Comparison of ENCODE assay signal across 11 cellular contexts in the genomic region with DNA sequence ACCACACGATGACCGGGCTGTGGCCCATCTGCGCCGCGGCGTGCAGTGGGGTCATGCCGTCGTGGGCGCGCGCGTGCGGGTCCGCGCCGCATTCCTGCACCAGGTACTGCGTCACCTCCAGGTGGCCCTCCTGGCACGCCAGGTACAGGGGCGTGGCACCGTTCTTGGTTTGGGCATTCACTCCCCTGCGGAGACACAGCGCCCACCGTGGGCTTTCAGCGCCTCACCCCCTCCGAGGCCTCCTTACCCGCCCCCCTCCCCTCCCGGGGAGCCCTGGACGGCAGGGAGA. TPM values are rescaled to one million over a fixed set of nuclear protein-coding genes. Genes with fewer than 3 reads are reported as not detected.
DNase-seq lines count a peak whose midpoint lies in the region; ATAC-seq, FAIRE-seq and TF ChIP-seq lines count a peak whose summit lies in the region.
"Not testable (repeated sequence)": the region's sequence is repeated elsewhere in the genome, so short reads cannot be mapped to it uniquely, and the experiment has no call there.
"Had no signal": no experiment of that assay in that cellular context is flagged by ENCODE, and none has a peak within 500 bp of the region (broad histone marks: within the 10 kb centered on the region; RNA-seq: fewer than 3 reads in every experiment).

No MANE protein-coding gene starts in this region.

- not testable (repeated sequence) for H3K27me3 Mint-ChIP-seq in memory B cell

- 3% methylated on average over 24 of the region's 28 CpGs for WGBS in prostate gland
- WGBS in upper lobe of left lung, 2 donors, result 1% methylated on average over 19 to 21 of the region's 28 CpGs

- BruUV-seq in HCT116 (replicated peaks; lab: Mats Ljungman, UMichigan), result not testable (repeated sequence)

- intact Hi-C loops in HCT116 (cut with micrococcal nuclease); prostate gland (cut with DNase I): not testable (repeated sequence)

- not testable (repeated sequence) for H3K79me2 ChIP-seq in HCT116 (ENCODE audit: insufficient read depth, low read length)

- peak overlapping the region; percentile 27 to 42; a peak in 3 of 4 replicates for H3K4me3 ChIP-seq in HCT116 (replicated peaks in 1 of 2; ENCODE audit: low read depth in 1 of 2, low read length in 2 of 2)
- H3K4me3 ChIP-seq in RWPE2 (ENCODE audit: severe bottlenecking), result peak overlapping the region; percentile 35
- H3K4me3 ChIP-seq in bronchial epithelial cell (ENCODE audit: low read depth, low read length), result peak overlapping the region; percentile 14
- peak overlapping the region; percentile 18 to 24 for H3K4me3 ChIP-seq in prostate gland
- peak overlapping the region in 3 of 4 donors; percentile 35 to 50 (median 40) for H3K4me3 ChIP-seq in upper lobe of left lung

- not testable (repeated sequence) for DNase-seq in HCT116 (ENCODE audit: low read depth, low spot score); RWPE2 (ENCODE audit: low spot score); bronchial epithelial cell (ENCODE audit: low read depth); foreskin keratinocyte; memory B cell (ENCODE audit: low spot score in 2 of 2); prostate gland (ENCODE audit: low spot score)
- DNase-seq in upper lobe of left lung, result peak in 1 of 2 donors; percentile 87

- not testable (repeated sequence) for H4K20me1 ChIP-seq in HCT116 (ENCODE audit: insufficient read depth)

- not testable (repeated sequence) for H3K9me3 ChIP-seq in HCT116 (ENCODE audit: control insufficient read depth in 1 of 2, insufficient read depth in 1 of 2, low read depth in 1 of 2, low read length in 2 of 2); RWPE2 (ENCODE audit: severe bottlenecking); prostate gland; upper lobe of left lung

- not testable (repeated sequence) for H2AFZ ChIP-seq in HCT116 (ENCODE audit: low read depth, low read length, poor library complexity, severe bottlenecking)

- not testable (repeated sequence) for H3K4me1 ChIP-seq in HCT116 (ENCODE audit: control insufficient read depth in 1 of 2, insufficient read depth in 2 of 2, low read length in 2 of 2); RWPE2 (ENCODE audit: insufficient read depth, poor library complexity, severe bottlenecking); foreskin keratinocyte; prostate gland (replicated peaks); upper lobe of left lung

- TF ChIP-seq CTCF in C4-2B (conservative IDR thresholded peaks at IDR 0.05); HCT116 (IDR thresholded peaks at IDR 0.05 in 2 of 3, conservative IDR thresholded peaks at IDR 0.05 in 1 of 3; ENCODE audit: borderline replicate concordance in 1 of 3, insufficient read depth in 1 of 3, low read depth in 2 of 3, low read length in 2 of 3); RWPE2 (IDR thresholded peaks at IDR 0.05; ENCODE audit: poor library complexity, severe bottlenecking); bronchial epithelial cell (IDR thresholded peaks at IDR 0.05; ENCODE audit: insufficient read depth, low read length, severe bottlenecking); foreskin keratinocyte (conservative IDR thresholded peaks at IDR 0.05); prostate gland (IDR thresholded peaks at IDR 0.05): not testable (repeated sequence)
- TF ChIP-seq CTCF in upper lobe of left lung (IDR thresholded peaks at IDR 0.05), result peak in 1 of 6 experiments; percentile 10

- RAD21 ChIA-PET in HCT116 (lab: Charles Lee; ENCODE audit: low non-redundant PET in 1 of 2, low total read pairs in 2 of 2, uncharacterized antibody in 2 of 2, unreplicated experiment in 2 of 2), result interaction anchor here in 1 of 2 experiments (1.6 kb wide), 1 partner anchor 87 kb away, joined by 7 read pairs; no protein-coding TSS in a partner anchor

- not testable (repeated sequence) for H3K4me1 Mint-ChIP-seq in memory B cell

- not testable (repeated sequence) for H3K9me2 ChIP-seq in HCT116 (ENCODE audit: insufficient read depth)

- H3K9me3 Mint-ChIP-seq in memory B cell, result not testable (repeated sequence)

- not testable (repeated sequence) for TF ChIP-seq EP300 in upper lobe of left lung (IDR thresholded peaks at IDR 0.05)

- H3K27me3 ChIP-seq in HCT116 (ENCODE audit: insufficient read depth, low read length); RWPE2 (ENCODE audit: insufficient read depth, poor library complexity, severe bottlenecking); bronchial epithelial cell (ENCODE audit: control insufficient read depth, insufficient read depth, low read length); foreskin keratinocyte; prostate gland (replicated peaks; ENCODE audit: insufficient read depth); upper lobe of left lung: not testable (repeated sequence)

- not testable (repeated sequence) for H3K27ac Mint-ChIP-seq in memory B cell

- not testable (repeated sequence) for H3K36me3 ChIP-seq in HCT116 (ENCODE audit: control insufficient read depth in 1 of 2, insufficient read depth in 2 of 2, low read length in 2 of 2); RWPE2 (ENCODE audit: low read depth); bronchial epithelial cell (ENCODE audit: control insufficient read depth, insufficient read depth, low read length); prostate gland; upper lobe of left lung

- peak overlapping the region; percentile 62 for H3K4me3 Mint-ChIP-seq in memory B cell

- POLR2A ChIA-PET in HCT116 (lab: Charles Lee), result interaction anchor here (0.7 to 1.8 kb wide), 5 partner anchors 11 to 197 kb away, joined by 3 to 9 read pairs (median 6); no protein-coding TSS in a partner anchor

- not testable (repeated sequence) for TF ChIP-seq POLR2A in HCT116 (IDR thresholded peaks at IDR 0.05; ENCODE audit: borderline replicate concordance, extremely low read depth, insufficient read depth, insufficient read length); upper lobe of left lung (IDR thresholded peaks at IDR 0.05)
- TF ChIP-seq POLR2A in prostate gland (IDR thresholded peaks at IDR 0.05), result peak; percentile 20

- H3K36me3 Mint-ChIP-seq in memory B cell, result not testable (repeated sequence)

- CTCF ChIA-PET in HCT116 (lab: Charles Lee), result interaction anchor here (0.7 to 3.0 kb wide), 11 partner anchors 9 to 491 kb away, joined by 3 to 48 read pairs (median 5); no protein-coding TSS in a partner anchor

- H3K9ac ChIP-seq in HCT116 (ENCODE audit: low read length), result peak overlapping the region; percentile 30; the same call in 1 of the 2 replicates

- not testable (repeated sequence) for FAIRE-seq in bronchial epithelial cell (lab: Jason Lieb, UNC)

- H3K4me2 ChIP-seq in HCT116 (ENCODE audit: low read length), result peak overlapping the region; percentile 50

- not testable (repeated sequence) for ATAC-seq in HCT116; RWPE2 (ENCODE audit: low read depth); memory B cell (ENCODE audit: low read depth); upper lobe of left lung (ENCODE audit: low FRiP score in 2 of 2)
- peak; percentile 40 for ATAC-seq in foreskin keratinocyte

- H3K27ac ChIP-seq in C4-2B, result peak overlapping the region; percentile 42; the same call in 1 of the 2 replicates
- not testable (repeated sequence) for H3K27ac ChIP-seq in HCT116 (ENCODE audit: low read depth, low read length); RWPE2 (ENCODE audit: poor library complexity, severe bottlenecking); foreskin keratinocyte; prostate gland; upper lobe of left lung

- TF ChIP-seq RAD21 in HCT116 (IDR thresholded peaks at IDR 0.05; ENCODE audit: low read depth), result not testable (repeated sequence)

RNA-seq across cellular contexts. Expression of a gene that starts 32.5 kb away (rescaled TPM):
- 1,685 TPM for total RNA-seq in HCT116 (2021; ENCODE audit: unreplicated experiment)
- polyA plus RNA-seq in HCT116 (2012), result 8.8 and 29.6 TPM in 2 replicates
- 2,323 and 5,262 TPM in 2 replicates for total RNA-seq in bronchial epithelial cell
- 2,556 and 4,441 TPM in 2 replicates for total RNA-seq in foreskin keratinocyte
- polyA plus RNA-seq in foreskin keratinocyte, result not detected in 2 replicates
- under 1 TPM; under 0.01 TPM for total RNA-seq in prostate gland
- over 10,000 TPM in 1 of 6 donors, 1,000 to 10,000 TPM in 2, under 1 TPM in 3; under 0.01 to 14,413 (median 1,360) TPM for total RNA-seq in upper lobe of left lung
- total RNA-seq: G401, H4 had no signal
- polyA plus RNA-seq: urinary bladder had no signal

RNA-seq across cellular contexts. Expression of a gene that starts 41.1 kb away (rescaled TPM):
- total RNA-seq in HCT116 (2021; ENCODE audit: unreplicated experiment), result 1,685 TPM
- polyA plus RNA-seq in HCT116 (2012), result 8.8 and 29.6 TPM in 2 replicates
- total RNA-seq in bronchial epithelial cell, result 2,323 and 5,262 TPM in 2 replicates
- total RNA-seq in foreskin keratinocyte, result 2,556 and 4,441 TPM in 2 replicates
- polyA plus RNA-seq in foreskin keratinocyte, result not detected in 2 replicates
- under 1 TPM; under 0.01 TPM for total RNA-seq in prostate gland
- total RNA-seq in upper lobe of left lung, result over 10,000 TPM in 1 of 6 donors, 1,000 to 10,000 TPM in 2, under 1 TPM in 3; under 0.01 to 14,413 (median 1,360) TPM
- total RNA-seq: G401, H4 had no signal
- polyA plus RNA-seq: urinary bladder had no signal
